In the genomic region with DNA sequence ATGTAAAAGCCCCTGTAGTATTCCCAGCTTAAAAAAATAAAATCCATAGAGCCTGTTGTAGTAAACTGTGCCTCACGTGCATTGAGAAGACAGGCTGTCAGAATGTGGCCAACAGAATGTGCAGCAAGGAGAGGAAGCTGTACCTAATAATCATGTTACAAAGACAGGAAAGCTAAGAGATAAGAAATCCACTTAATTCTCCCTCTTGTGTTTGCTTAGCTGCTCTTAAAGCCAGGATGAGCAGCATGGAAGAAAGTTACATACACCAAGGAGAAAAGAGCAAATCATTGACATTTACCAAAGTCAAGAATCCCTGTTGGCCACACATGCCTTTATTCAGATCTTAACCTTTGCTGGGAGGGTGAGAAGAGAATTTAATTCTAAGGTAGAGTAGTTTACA, we compare ENCODE assay signal across 2 cellular contexts.
TF ChIP-seq lines count a peak whose summit lies in the region.

No MANE protein-coding gene starts in this region.

TF ChIP-seq in SK-N-SH, 30 proteins besides CTCF, POLR2A, EP300 and RAD21 (continued from another document):
- TF ChIP-seq GABPA (IDR thresholded peaks at IDR 0.05; ENCODE audit: low read depth), result no peak

TF ChIP-seq in HEK293T, 16 proteins besides CTCF, POLR2A, EP300 and RAD21 (continued from another document):
- no peak for TF ChIP-seq PKNOX1 (IDR thresholded peaks at IDR 0.05)
- TF ChIP-seq ZNF384 (IDR thresholded peaks at IDR 0.05), result no peak
- no peak for TF ChIP-seq HDGF (IDR thresholded peaks at IDR 0.05; ENCODE audit: borderline replicate concordance)
- no peak for TF ChIP-seq CTBP1 (IDR thresholded peaks at IDR 0.05; ENCODE audit: borderline replicate concordance)
